Comparison of ENCODE assay signal across 8 cellular contexts in the genomic region with DNA sequence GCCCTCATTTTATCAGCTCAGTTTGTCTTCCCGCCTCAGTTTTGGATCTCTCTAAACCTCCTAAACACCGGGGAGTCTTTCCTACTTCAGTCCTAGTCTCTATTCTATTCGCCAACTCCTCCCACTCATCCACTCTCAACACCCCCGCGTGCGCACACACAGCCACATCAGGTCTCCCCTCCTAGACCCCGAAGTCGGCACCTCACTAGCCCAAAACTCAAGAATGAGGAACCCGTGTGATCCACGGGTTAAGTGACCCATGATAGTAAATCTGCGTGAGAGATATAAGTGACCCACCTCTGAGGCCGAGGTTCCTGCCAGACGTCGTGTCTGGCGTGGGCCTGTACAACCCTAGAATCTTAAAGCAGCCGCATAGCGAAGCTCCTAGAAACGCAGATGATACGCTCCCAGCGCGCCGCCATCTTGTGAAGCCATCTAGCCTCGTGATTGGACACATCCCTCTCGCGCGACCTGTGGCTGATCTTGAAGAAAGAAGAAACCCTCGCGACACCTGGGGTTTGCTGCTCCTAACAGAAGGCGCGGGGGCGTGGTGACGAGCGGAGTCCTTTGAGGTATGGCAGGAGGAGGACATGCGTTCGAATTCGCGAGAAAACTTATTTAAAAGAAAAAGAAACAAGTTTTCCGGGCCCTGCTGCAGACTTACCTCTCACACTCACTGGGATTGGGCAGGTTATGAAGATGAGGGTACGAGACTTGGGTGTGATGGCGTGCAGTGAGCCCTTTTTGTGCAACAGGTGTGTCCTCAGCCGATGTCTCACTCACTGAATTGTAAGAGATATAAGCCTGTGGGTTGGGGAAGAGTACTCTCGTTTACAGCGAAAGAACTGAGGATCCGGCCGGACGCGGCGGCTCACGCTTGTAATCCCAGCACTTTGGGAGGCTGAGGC. TPM values are rescaled to one million over a fixed set of nuclear protein-coding genes. Genes with fewer than 3 reads are reported as not detected.
DNase-seq lines count a peak whose midpoint lies in the region; ATAC-seq and TF ChIP-seq lines count a peak whose summit lies in the region.

A gene with protein sequence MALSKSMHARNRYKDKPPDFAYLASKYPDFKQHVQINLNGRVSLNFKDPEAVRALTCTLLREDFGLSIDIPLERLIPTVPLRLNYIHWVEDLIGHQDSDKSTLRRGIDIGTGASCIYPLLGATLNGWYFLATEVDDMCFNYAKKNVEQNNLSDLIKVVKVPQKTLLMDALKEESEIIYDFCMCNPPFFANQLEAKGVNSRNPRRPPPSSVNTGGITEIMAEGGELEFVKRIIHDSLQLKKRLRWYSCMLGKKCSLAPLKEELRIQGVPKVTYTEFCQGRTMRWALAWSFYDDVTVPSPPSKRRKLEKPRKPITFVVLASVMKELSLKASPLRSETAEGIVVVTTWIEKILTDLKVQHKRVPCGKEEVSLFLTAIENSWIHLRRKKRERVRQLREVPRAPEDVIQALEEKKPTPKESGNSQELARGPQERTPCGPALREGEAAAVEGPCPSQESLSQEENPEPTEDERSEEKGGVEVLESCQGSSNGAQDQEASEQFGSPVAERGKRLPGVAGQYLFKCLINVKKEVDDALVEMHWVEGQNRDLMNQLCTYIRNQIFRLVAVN (minus strand): TSS at position 427 of the 908 bp plus-strand sequence. CDS start 9,557 bp downstream, outside the sequence.

- no peak within 1 kb of the TSS for H3K4me3 Mint-ChIP-seq in activated naive CD4-positive, alpha-beta T cell treated with anti-CD3 and anti-CD28 coated beads for 36 hours

- H3K4me1 ChIP-seq in suprapubic skin: peaks cover 30% of the 10 kb centered on the region

- no peaks in the 10 kb centered on the region for H3K27me3 Mint-ChIP-seq in activated naive CD4-positive, alpha-beta T cell treated with anti-CD3 and anti-CD28 coated beads for 36 hours (ENCODE audit: low read depth)

- no peaks in the 10 kb centered on the region for H3K27me3 ChIP-seq in suprapubic skin

- DNase-seq in NCI-H1048 (lab: John Stamatoyannopoulos, UW): peak; percentile 96
- DNase-seq in SK-N-MC (ENCODE audit: low read depth, low spot score): peak; percentile 91
- peak; percentile 100 for DNase-seq in activated naive CD4-positive, alpha-beta T cell treated with anti-CD3 and anti-CD28 coated beads for 36 hours
- DNase-seq in globus pallidus (ENCODE audit: low spot score): peak; percentile 90
- DNase-seq in nucleus accumbens (lab: John Stamatoyannopoulos, UW): peak; percentile 10 to 98 (median 90)
- peak; percentile 98 to 100 for DNase-seq in suprapubic skin (ENCODE audit: low spot score in 2 of 2)

- H3K36me3 Mint-ChIP-seq in activated naive CD4-positive, alpha-beta T cell treated with anti-CD3 and anti-CD28 coated beads for 36 hours (ENCODE audit: low read depth): peaks cover 7% of the 10 kb centered on the region

- peak within 1 kb of the TSS; percentile 47 for H3K27ac Mint-ChIP-seq in activated naive CD4-positive, alpha-beta T cell treated with anti-CD3 and anti-CD28 coated beads for 36 hours

- H3K9ac ChIP-seq in SK-N-MC (ENCODE audit: insufficient read length): peak within 1 kb of the TSS; percentile 100

- peaks cover 11% of the 10 kb centered on the region for H3K36me3 ChIP-seq in SK-N-MC (ENCODE audit: insufficient read depth, low read length)
- H3K36me3 ChIP-seq in suprapubic skin: no peaks in the 10 kb centered on the region

- CTCF ChIA-PET in activated naive CD4-positive, alpha-beta T cell treated with anti-CD3 and anti-CD28 coated beads for 36 hours (lab: Charles Lee): interaction anchor here (1.6 to 2.0 kb wide), 2 partner anchors 96 to 129 kb away, joined by 5 to 6 read pairs; no protein-coding TSS in a partner anchor

- intact Hi-C loops in activated naive CD4-positive, alpha-beta T cell treated with anti-CD3 and anti-CD28 coated beads for 36 hours (cut with micrococcal nuclease): loop anchor here (1.0 to 2.0 kb wide), 5 partner anchors 51 to 200 kb away; partner anchors contain the start of genes CLUH and MNT

- no peaks in the 10 kb centered on the region for H3K9me3 Mint-ChIP-seq in activated naive CD4-positive, alpha-beta T cell treated with anti-CD3 and anti-CD28 coated beads for 36 hours

- H3K9me3 ChIP-seq in SK-N-MC (ENCODE audit: low read depth, low read length) (no peaks in the 10 kb centered on the region), suprapubic skin (no peaks in the 10 kb centered on the region)

- TF ChIP-seq CTCF in suprapubic skin (IDR thresholded peaks at IDR 0.05): no peak

- peaks cover 18% of the 10 kb centered on the region for H3K4me1 Mint-ChIP-seq in activated naive CD4-positive, alpha-beta T cell treated with anti-CD3 and anti-CD28 coated beads for 36 hours (ENCODE audit: low read depth)

- no peak for TF ChIP-seq EP300 in suprapubic skin (IDR thresholded peaks at IDR 0.05)

- peak within 1 kb of the TSS; percentile 98 for H3K4me3 ChIP-seq in GM08714 (ENCODE audit: low read length)
- H3K4me3 ChIP-seq in SK-N-MC: peak within 1 kb of the TSS; percentile 100
- peak within 1 kb of the TSS; percentile 62 for H3K4me3 ChIP-seq in suprapubic skin

- H3K27ac ChIP-seq in SK-N-MC (peak within 1 kb of the TSS; percentile 99), suprapubic skin (peak within 1 kb of the TSS; percentile 96)

- WGBS in suprapubic skin: 1% methylated on average over 48 of the region's 49 CpGs

- peak in 1 of 2 donors; percentile 77 for TF ChIP-seq POLR2A in suprapubic skin (IDR thresholded peaks at IDR 0.05)

- peak; percentile 92 for ATAC-seq in HG02588 (IDR thresholded peaks at IDR 0.05; ENCODE audit: unreplicated experiment)

RNA-seq across cellular contexts. Expression of the gene that starts here (rescaled TPM):
- total RNA-seq in activated naive CD4-positive, alpha-beta T cell treated with anti-CD3 and anti-CD28 coated beads for 36 hours: 10 to 100 TPM; 44.8 to 45.5 TPM
- 10 to 100 TPM; 30.8 to 53.3 (median 35.9) TPM for total RNA-seq in suprapubic skin

Comparison
In these comparisons a context has a peak if more than half of its experiments do, and no peak if none do; other contexts are left out.
1. Peak in every context shown above with its lines: DNase-seq, ATAC-seq, H3K4me3 ChIP-seq and H3K27ac ChIP-seq.